14 cellular contexts compared by ENCODE assay signal in the genomic region with DNA sequence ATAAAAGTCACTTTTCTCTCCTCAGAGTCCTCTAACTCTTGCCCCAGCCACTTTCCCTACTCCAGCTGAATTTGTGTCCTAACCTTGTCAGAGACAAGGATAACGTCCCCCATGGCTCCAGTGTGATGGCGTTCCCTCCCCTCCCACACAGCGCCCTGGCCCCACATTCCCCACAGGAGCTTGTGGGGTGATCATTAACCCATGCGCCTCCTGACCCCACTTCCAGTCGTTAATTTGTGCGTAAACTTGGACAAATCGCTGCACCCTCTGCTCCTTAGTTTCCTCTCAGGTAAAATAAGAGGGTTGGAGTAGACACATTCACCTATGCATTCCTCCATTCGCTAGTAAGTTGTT. TPM values are rescaled to one million over a fixed set of nuclear protein-coding genes. Genes with fewer than 3 reads are reported as not detected.
DNase-seq lines count a peak whose midpoint lies in the region; ATAC-seq and TF ChIP-seq lines count a peak whose summit lies in the region.
"Had no signal": no experiment of that assay in that cellular context is flagged by ENCODE, and none has a peak within 500 bp of the region (broad histone marks: within the 10 kb centered on the region; RNA-seq: fewer than 3 reads in every experiment).

No MANE protein-coding gene starts in this region.

- no peak overlapping the region for H3K4me3 Mint-ChIP-seq in activated CD8-positive, alpha-beta memory T cell treated with anti-CD3 and anti-CD28 coated beads, Interleukin-2, amount 10 ng/mL, durations not matched to agents 7 days and 5 days
- H3K4me3 Mint-ChIP-seq in Caco-2 (ENCODE audit: unreplicated experiment) (no peak overlapping the region), endodermal cell (no peak overlapping the region), neural crest cell (no peak overlapping the region)
- H3K4me3 Mint-ChIP-seq: CD8-positive, alpha-beta memory T cell had no signal

- no peak for ATAC-seq in activated CD8-positive, alpha-beta memory T cell treated with anti-CD3 and anti-CD28 coated beads, Interleukin-2, amount 10 ng/mL, durations not matched to agents 7 days and 5 days
- ATAC-seq in HG02884 (IDR thresholded peaks at IDR 0.05; ENCODE audit: unreplicated experiment) = no peak

- DNase-seq in activated CD8-positive, alpha-beta memory T cell treated with anti-CD3 and anti-CD28 coated beads, Interleukin-2, amount 10 ng/mL, durations not matched to agents 7 days and 5 days = peak; percentile 34
- no peak for DNase-seq in activated CD8-positive, alpha-beta memory T cell treated with anti-CD3 and anti-CD28 coated beads, Interleukin-2, amount 50 U/mL, for 4 hours
- no peak for DNase-seq in Caco-2
- peak; percentile 32 for DNase-seq in endodermal cell
- no peak for DNase-seq in neural crest cell (ENCODE audit: low read depth, low spot score)
- DNase-seq in EL = no peak
- DNase-seq in NCI-H774 (lab: John Stamatoyannopoulos, UW) = no peak
- DNase-seq: AML-193; CD8-positive, alpha-beta memory T cell; DMS53 had no signal

- no peaks in the 10 kb centered on the region for H3K9me3 Mint-ChIP-seq in activated CD8-positive, alpha-beta memory T cell treated with anti-CD3 and anti-CD28 coated beads, Interleukin-2, amount 10 ng/mL, durations not matched to agents 7 days and 5 days (ENCODE audit: low read depth)
- H3K9me3 Mint-ChIP-seq in Caco-2 (ENCODE audit: unreplicated experiment) = no peaks in the 10 kb centered on the region
- peaks cover 3% of the 10 kb centered on the region for H3K9me3 Mint-ChIP-seq in endodermal cell
- no peaks in the 10 kb centered on the region for H3K9me3 Mint-ChIP-seq in neural crest cell
- H3K9me3 Mint-ChIP-seq: CD8-positive, alpha-beta memory T cell had no signal

- no TSS peak for BruUV-seq in Caco-2 (replicated peaks; lab: Mats Ljungman, UMichigan)

- no peaks in the 10 kb centered on the region for H3K36me3 Mint-ChIP-seq in activated CD8-positive, alpha-beta memory T cell treated with anti-CD3 and anti-CD28 coated beads, Interleukin-2, amount 10 ng/mL, durations not matched to agents 7 days and 5 days
- H3K36me3 Mint-ChIP-seq in Caco-2 (ENCODE audit: insufficient read depth, unreplicated experiment) (peaks cover 6% of the 10 kb centered on the region), endodermal cell (ENCODE audit: low read depth) (no peaks in the 10 kb centered on the region), neural crest cell (ENCODE audit: low read depth) (no peaks in the 10 kb centered on the region)
- H3K36me3 Mint-ChIP-seq: CD8-positive, alpha-beta memory T cell had no signal

- H3K27ac ChIP-seq in endodermal cell (ENCODE audit: low read depth, low read length) = no peak overlapping the region
- H3K27ac ChIP-seq: 22Rv1, BLaER1 had no signal

- H3K27me3 Mint-ChIP-seq in activated CD8-positive, alpha-beta memory T cell treated with anti-CD3 and anti-CD28 coated beads, Interleukin-2, amount 10 ng/mL, durations not matched to agents 7 days and 5 days = peaks cover 9% of the 10 kb centered on the region
- no peaks in the 10 kb centered on the region for H3K27me3 Mint-ChIP-seq in Caco-2 (ENCODE audit: insufficient read depth, unreplicated experiment)
- H3K27me3 Mint-ChIP-seq in endodermal cell (ENCODE audit: insufficient read depth) = peaks cover 34% of the 10 kb centered on the region
- H3K27me3 Mint-ChIP-seq in neural crest cell (ENCODE audit: low read depth) = peaks cover 9% of the 10 kb centered on the region

- intact Hi-C loops in Caco-2 (cut with micrococcal nuclease; ENCODE audit: unreplicated experiment) = loop anchor here (5.0 kb wide), 2 partner anchors 37 to 87 kb away; a partner anchor contains a TSS

- TF ChIP-seq CTCF in Caco-2 (IDR thresholded peaks at IDR 0.05; ENCODE audit: insufficient read depth in 1 of 2, low read depth in 1 of 2, low read length in 1 of 2, severe bottlenecking in 1 of 2, unreplicated experiment in 1 of 2) (no peak), endodermal cell (conservative IDR thresholded peaks at IDR 0.05) (no peak), neural crest cell (conservative IDR thresholded peaks at IDR 0.05) (no peak)

- 84 to 92% methylated on average over 5 to 8 of the region's 8 CpGs for WGBS in endodermal cell (ENCODE audit: insufficient coverage in 1 of 2, insufficient read length in 1 of 2), 2 experiments

- H3K9me3 ChIP-seq in Caco-2 = no peaks in the 10 kb centered on the region; the same call in 1 of the 2 replicates
- H3K9me3 ChIP-seq in endodermal cell (ENCODE audit: control insufficient read depth, low read length) = no peaks in the 10 kb centered on the region
- H3K9me3 ChIP-seq: BLaER1 had no signal

- H3K27me3 ChIP-seq in Caco-2 (replicated peaks; ENCODE audit: control insufficient read depth, insufficient read depth, low read length) (no peaks in the 10 kb centered on the region), endodermal cell (ENCODE audit: control insufficient read depth, insufficient read depth, low read length, poor library complexity, severe bottlenecking) (no peaks in the 10 kb centered on the region)
- H3K27me3 ChIP-seq: BLaER1 had no signal

- H3K4me1 Mint-ChIP-seq in activated CD8-positive, alpha-beta memory T cell treated with anti-CD3 and anti-CD28 coated beads, Interleukin-2, amount 10 ng/mL, durations not matched to agents 7 days and 5 days = no peaks in the 10 kb centered on the region
- H3K4me1 Mint-ChIP-seq in Caco-2 (ENCODE audit: low read depth, unreplicated experiment) (peaks cover 46% of the 10 kb centered on the region), endodermal cell (peaks cover 5% of the 10 kb centered on the region), neural crest cell (no peaks in the 10 kb centered on the region)
- H3K4me1 Mint-ChIP-seq: CD8-positive, alpha-beta memory T cell had no signal

- POLR2A ChIA-PET in Caco-2 (lab: Charles Lee) = no interaction called here

- H3K4me3 ChIP-seq in Caco-2 (ENCODE audit: low read depth, low read length) = no peak overlapping the region
- H3K4me3 ChIP-seq in endodermal cell (ENCODE audit: low read length) = no peak overlapping the region
- H3K4me3 ChIP-seq: BLaER1 had no signal

- no peaks in the 10 kb centered on the region for H3K36me3 ChIP-seq in Caco-2 (ENCODE audit: control insufficient read depth, insufficient read depth, low read length)
- no peaks in the 10 kb centered on the region for H3K36me3 ChIP-seq in endodermal cell (ENCODE audit: control insufficient read depth, insufficient read depth, low read length)
- H3K36me3 ChIP-seq: BLaER1 had no signal

- H3K9ac ChIP-seq in endodermal cell (ENCODE audit: extremely low read depth, low read length, poor library complexity, severe bottlenecking) = no peak overlapping the region
- H3K9ac ChIP-seq: BLaER1 had no signal

- H3K4me1 ChIP-seq in Caco-2 (peaks cover 48% of the 10 kb centered on the region), endodermal cell (ENCODE audit: control insufficient read depth, insufficient read depth, low read length) (no peaks in the 10 kb centered on the region)

- CTCF ChIA-PET in activated CD8-positive, alpha-beta memory T cell treated with anti-CD3 and anti-CD28 coated beads, Interleukin-2, amount 10 ng/mL, durations not matched to agents 7 days and 5 days (lab: Charles Lee) = interaction anchor here (1.2 to 2.6 kb wide), 7 partner anchors 11 to 116 kb away, joined by 3 to 20 read pairs (median 4); no protein-coding TSS in a partner anchor
- CTCF ChIA-PET in Caco-2 (lab: Charles Lee) = no interaction called here

- no peak overlapping the region for H3K27ac Mint-ChIP-seq in activated CD8-positive, alpha-beta memory T cell treated with anti-CD3 and anti-CD28 coated beads, Interleukin-2, amount 10 ng/mL, durations not matched to agents 7 days and 5 days
- H3K27ac Mint-ChIP-seq in Caco-2 (ENCODE audit: unreplicated experiment) (peak overlapping the region; percentile 90), endodermal cell (no peak overlapping the region), neural crest cell (ENCODE audit: unreplicated experiment) (peak overlapping the region; percentile 67)
- H3K27ac Mint-ChIP-seq: CD8-positive, alpha-beta memory T cell had no signal

RNA-seq across cellular contexts. Expression of a gene that starts 22.9 kb away (rescaled TPM):
- total RNA-seq in activated CD8-positive, alpha-beta memory T cell treated with anti-CD3 and anti-CD28 coated beads, Interleukin-2, amount 10 ng/mL, durations not matched to agents 7 days and 5 days = 1 to 10 TPM; 8.2 to 8.3 TPM
- total RNA-seq in Caco-2 (2022) (5.7 and 6.6 TPM in 2 replicates), endodermal cell (1 to 10 TPM; 2.8 to 3.8 TPM), neural crest cell (7.9 and 9.6 TPM in 2 replicates)
- polyA plus RNA-seq in endodermal cell (2013, experiment 1 of 2) = 4.8 TPM
- 5.1 TPM for polyA plus RNA-seq in endodermal cell (2013, experiment 2 of 2)

RNA-seq across cellular contexts. Expression of a gene that starts 37.5 kb away (rescaled TPM):
- total RNA-seq in activated CD8-positive, alpha-beta memory T cell treated with anti-CD3 and anti-CD28 coated beads, Interleukin-2, amount 10 ng/mL, durations not matched to agents 7 days and 5 days = 1 to 10 TPM; 1.1 to 1.4 TPM
- total RNA-seq in Caco-2 (2022) = 17.8 and 19.5 TPM in 2 replicates
- total RNA-seq in endodermal cell = 10 to 100 TPM; 21.2 to 24.1 TPM
- polyA plus RNA-seq in endodermal cell (2013, experiment 1 of 2) = 28.0 TPM
- 25.4 TPM for polyA plus RNA-seq in endodermal cell (2013, experiment 2 of 2)
- 40.8 and 45.0 TPM in 2 replicates for total RNA-seq in neural crest cell

RNA-seq across cellular contexts. Expression of a gene that starts 37.9 kb away (rescaled TPM):
- total RNA-seq in activated CD8-positive, alpha-beta memory T cell treated with anti-CD3 and anti-CD28 coated beads, Interleukin-2, amount 10 ng/mL, durations not matched to agents 7 days and 5 days = under 1 TPM; 0.05 to 0.06 TPM
- total RNA-seq in Caco-2 (2022) (0.07 and 0.09 TPM in 2 replicates), endodermal cell (not detected), neural crest cell (0.73 and 1.6 TPM in 2 replicates)
- polyA plus RNA-seq in endodermal cell (2013, experiment 1 of 2) = 4.4 TPM
- 3.2 TPM for polyA plus RNA-seq in endodermal cell (2013, experiment 2 of 2)
- total RNA-seq: A673 had no signal

Comparison
In these comparisons a context has a peak if more than half of its experiments do, and no peak if none do; other contexts are left out.
1. DNase-seq: peak in activated CD8-positive, alpha-beta memory T cell treated with anti-CD3 and anti-CD28 coated beads, Interleukin-2, amount 10 ng/mL, durations not matched to agents 7 days and 5 days (single experiment) and endodermal cell (single experiment); none in activated CD8-positive, alpha-beta memory T cell treated with anti-CD3 and anti-CD28 coated beads, Interleukin-2, amount 50 U/mL, for 4 hours (single experiment), Caco-2 (0 of 2), neural crest cell (single experiment), EL (single experiment) and NCI-H774 (single experiment).
2. H3K27ac Mint-ChIP-seq: peak in Caco-2 (single experiment) and neural crest cell (single experiment); none in activated CD8-positive, alpha-beta memory T cell treated with anti-CD3 and anti-CD28 coated beads, Interleukin-2, amount 10 ng/mL, durations not matched to agents 7 days and 5 days (single experiment) and endodermal cell (single experiment).